ENCODE assay signal across 9 cellular contexts in the genomic region with DNA sequence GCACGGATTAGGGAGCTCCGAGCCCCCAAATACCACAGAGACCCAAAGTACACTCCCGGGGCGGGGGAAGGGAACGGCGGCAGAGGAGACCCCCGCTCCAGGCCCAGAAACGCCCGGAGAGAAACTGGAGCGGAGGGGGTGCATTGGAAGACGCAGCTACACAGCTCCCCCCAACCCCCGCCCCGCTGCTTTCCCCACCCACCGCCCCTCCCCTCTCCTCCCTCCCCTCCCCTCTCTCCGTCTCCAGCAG. TPM values are rescaled to one million over a fixed set of nuclear protein-coding genes. Genes with fewer than 3 reads are reported as not detected.
DNase-seq lines count a peak whose midpoint lies in the region; ATAC-seq, FAIRE-seq and TF ChIP-seq lines count a peak whose summit lies in the region.
"Had no signal": no experiment of that assay in that cellular context is flagged by ENCODE, and none has a peak within 500 bp of the region (broad histone marks: within the 10 kb centered on the region; RNA-seq: fewer than 3 reads in every experiment).

No MANE protein-coding gene starts in this region.

- peaks cover 5% of the 10 kb centered on the region for H3K4me1 ChIP-seq in cardiac muscle cell (ENCODE audit: low read depth)

- peak overlapping the region; percentile 96 for H3K4me3 Mint-ChIP-seq in activated CD4-positive, alpha-beta memory T cell treated with anti-CD3 and anti-CD28 coated beads for 36 hours

- no peaks in the 10 kb centered on the region for H3K27me3 Mint-ChIP-seq in activated CD4-positive, alpha-beta memory T cell treated with anti-CD3 and anti-CD28 coated beads for 36 hours

- no peak for FAIRE-seq in urothelium cell line (lab: Jason Lieb, UNC)
- FAIRE-seq: TTC549 had no signal

- intact Hi-C loops in activated CD4-positive, alpha-beta memory T cell treated with anti-CD3 and anti-CD28 coated beads for 36 hours (cut with micrococcal nuclease): loop anchor here (1.0 to 5.0 kb wide), 9 partner anchors 37 to 587 kb away; a partner anchor contains a TSS
- intact Hi-C loops in sciatic nerve (cut with DNase I): no loop called here

- H3K36me3 Mint-ChIP-seq in activated CD4-positive, alpha-beta memory T cell treated with anti-CD3 and anti-CD28 coated beads for 36 hours: no peaks in the 10 kb centered on the region

- CTCF ChIA-PET in activated CD4-positive, alpha-beta memory T cell treated with anti-CD3 and anti-CD28 coated beads for 36 hours (lab: Charles Lee): interaction anchor here (0.6 to 4.4 kb wide), 3 partner anchors 70 to 93 kb away, joined by 3 to 35 read pairs (median 3); no protein-coding TSS in a partner anchor

- peak; percentile 16 for ATAC-seq in GM21360 (IDR thresholded peaks at IDR 0.05; ENCODE audit: unreplicated experiment)
- peak; percentile 87 for ATAC-seq in sciatic nerve
- no peak for ATAC-seq in GM19324 (IDR thresholded peaks at IDR 0.05; ENCODE audit: low FRiP score, unreplicated experiment)
- no peak for ATAC-seq in HG02763 (IDR thresholded peaks at IDR 0.05; ENCODE audit: unreplicated experiment)

- H3K27ac ChIP-seq in cardiac muscle cell: peak overlapping the region; percentile 36

- H3K9me3 ChIP-seq in cardiac muscle cell (ENCODE audit: low read depth): no peaks in the 10 kb centered on the region

- no peaks in the 10 kb centered on the region for H3K36me3 ChIP-seq in cardiac muscle cell

- peaks cover 33% of the 10 kb centered on the region for H3K27me3 ChIP-seq in cardiac muscle cell

- peaks cover 19% of the 10 kb centered on the region for H3K4me1 Mint-ChIP-seq in activated CD4-positive, alpha-beta memory T cell treated with anti-CD3 and anti-CD28 coated beads for 36 hours (ENCODE audit: low read depth)

- H3K27ac Mint-ChIP-seq in activated CD4-positive, alpha-beta memory T cell treated with anti-CD3 and anti-CD28 coated beads for 36 hours: peak overlapping the region; percentile 56

- H3K9me3 Mint-ChIP-seq in activated CD4-positive, alpha-beta memory T cell treated with anti-CD3 and anti-CD28 coated beads for 36 hours: no peaks in the 10 kb centered on the region

- TF ChIP-seq CTCF in cardiac muscle cell (IDR thresholded peaks at IDR 0.05; ENCODE audit: low read depth, low read length): no peak

- POLR2A ChIA-PET in activated CD4-positive, alpha-beta memory T cell treated with anti-CD3 and anti-CD28 coated beads for 36 hours (lab: Charles Lee): interaction anchor here (1.7 kb wide), 1 partner anchor 80 kb away, joined by 7 read pairs; no protein-coding TSS in a partner anchor

- H3K4me3 ChIP-seq in cardiac muscle cell: peak overlapping the region; percentile 49

- no peak for DNase-seq in activated CD4-positive, alpha-beta memory T cell treated with anti-CD3 and anti-CD28 coated beads for 36 hours
- peak in 1 of 2 donors; percentile 66 for DNase-seq in cardiac muscle cell (ENCODE audit: low read depth in 1 of 2, low spot score in 1 of 2)
- DNase-seq in sciatic nerve (ENCODE audit: low spot score): no peak
- DNase-seq in GM19238 (ENCODE audit: insufficient read length, low spot score): no peak
- no peak for DNase-seq in urothelium cell line (ENCODE audit: low spot score)

RNA-seq across cellular contexts. Expression of a gene that starts 1.1 kb away (rescaled TPM):
- 10 to 100 TPM; 23.5 to 25.6 TPM for total RNA-seq in activated CD4-positive, alpha-beta memory T cell treated with anti-CD3 and anti-CD28 coated beads for 36 hours
- total RNA-seq in cardiac muscle cell (33.8 and 43.4 TPM in 2 replicates), sciatic nerve (31.5 TPM)
- 85.3 and 114 TPM in 2 replicates for polyA plus RNA-seq in cardiac muscle cell

Comparison
In these comparisons a context has a peak if more than half of its experiments do, and no peak if none do; other contexts are left out.
1. ATAC-seq: peak in GM21360 (single experiment) and sciatic nerve (single experiment); none in GM19324 (single experiment) and HG02763 (single experiment).